Comparison of ENCODE assay signal across 10 cellular contexts in the genomic region with DNA sequence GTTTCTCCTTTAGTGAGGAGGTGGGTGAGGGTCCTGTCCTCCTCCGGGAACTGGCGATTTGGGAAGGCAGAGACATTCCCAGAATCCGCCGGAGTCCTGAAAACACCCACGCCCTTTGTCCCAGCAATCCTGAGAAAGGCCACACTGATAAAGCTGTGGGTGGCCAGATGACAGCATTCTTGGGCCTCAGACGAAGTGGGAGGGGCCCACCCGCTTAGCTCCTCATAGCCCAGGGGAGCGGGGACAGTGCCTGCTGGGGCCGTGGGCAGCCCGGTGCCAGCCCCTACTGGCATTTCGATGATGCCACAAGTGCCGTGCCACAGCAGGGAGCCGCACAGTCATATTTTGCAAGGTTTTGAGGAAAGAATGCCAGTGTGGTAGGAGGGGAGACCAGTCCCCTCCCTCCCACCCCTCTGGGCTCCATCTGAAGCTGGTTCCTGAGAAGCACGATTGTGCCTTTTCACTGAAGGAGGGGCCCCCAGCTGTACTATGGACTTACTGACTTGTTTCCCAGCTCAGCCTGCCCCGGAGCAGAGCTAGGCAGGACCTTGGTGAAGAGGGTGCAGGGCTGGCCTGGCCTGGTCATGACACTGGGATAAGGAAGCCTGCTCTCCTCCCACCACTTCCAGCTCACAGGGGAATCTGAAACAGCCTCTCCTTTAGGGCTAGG. TPM values are rescaled to one million over a fixed set of nuclear protein-coding genes. Genes with fewer than 3 reads are reported as not detected.
DNase-seq lines count a peak whose midpoint lies in the region; ATAC-seq, FAIRE-seq and TF ChIP-seq lines count a peak whose summit lies in the region.
"Had no signal": no experiment of that assay in that cellular context is flagged by ENCODE, and none has a peak within 500 bp of the region (broad histone marks: within the 10 kb centered on the region; RNA-seq: fewer than 3 reads in every experiment).

No MANE protein-coding gene starts in this region.

- no peak for FAIRE-seq in GM12892 (lab: Jason Lieb, UNC)

- H3K9me3 ChIP-seq in WERI-Rb-1 (ENCODE audit: severe bottlenecking), result no peaks in the 10 kb centered on the region
- no peaks in the 10 kb centered on the region for H3K9me3 ChIP-seq in right cardiac atrium (ENCODE audit: control insufficient read depth, low read length)
- H3K9me3 ChIP-seq: BLaER1 had no signal

- no peaks in the 10 kb centered on the region for H3K36me3 ChIP-seq in WERI-Rb-1
- H3K36me3 ChIP-seq: BLaER1 had no signal

- DNase-seq in CD1c-positive myeloid dendritic cell (ENCODE audit: extremely low spot score) (peak; percentile 54), WERI-Rb-1 (peak; percentile 36), right cardiac atrium (peak; percentile 85 to 89 (median 86)), posterior cingulate gyrus (peak in 9 of 10 donors; percentile 32 to 93 (median 57)), OCI-M2 (lab: John Stamatoyannopoulos, UW; ENCODE audit: unreplicated experiment) (no peak), NCI-H1694 (lab: John Stamatoyannopoulos, UW) (no peak), KBM-7 (no peak), GM12892 (ENCODE audit: insufficient read length) (no peak)

- H3K4me3 ChIP-seq in WERI-Rb-1 (ENCODE audit: low read depth, low read length) (no peak overlapping the region), right cardiac atrium (ENCODE audit: low read length) (no peak overlapping the region)
- H3K4me3 ChIP-seq: BLaER1 had no signal

- no peak for TF ChIP-seq CTCF in WERI-Rb-1 (IDR thresholded peaks at IDR 0.05; ENCODE audit: low read depth, low read length)

- peak; percentile 90 to 94 for ATAC-seq in right cardiac atrium
- ATAC-seq: activated CD4-positive, CD25-positive, alpha-beta regulatory T cell treated with anti-CD3 and anti-CD28 coated beads, Interleukin-2, amount 50 U/mL, for 24 hours had no signal

- no peak for TF ChIP-seq POLR2A in GM12892 (IDR thresholded peaks at IDR 0.05; ENCODE audit: low read depth, low read length)

- WGBS in right cardiac atrium, result 33% methylated on average over 15 of the region's 15 CpGs

- H3K27me3 ChIP-seq in WERI-Rb-1 (ENCODE audit: insufficient read depth, low read depth, severe bottlenecking) (no peaks in the 10 kb centered on the region), right cardiac atrium (ENCODE audit: control insufficient read depth, insufficient read depth) (no peaks in the 10 kb centered on the region)
- H3K27me3 ChIP-seq: BLaER1 had no signal

- H3K27ac ChIP-seq in WERI-Rb-1 (peak overlapping the region; percentile 31), right cardiac atrium (ENCODE audit: low read length) (peak overlapping the region; percentile 43)
- H3K27ac ChIP-seq: BLaER1 had no signal

- in situ Hi-C loops in KBM-7 (cut with MboI; ENCODE audit: low pct_unique_long_range_greater_than_20kb, low sequenced_read_pairs), result loop anchor here (25.0 kb wide), 1 partner anchor 291 kb away; a partner anchor contains a TSS

- H3K4me1 ChIP-seq in right cardiac atrium (ENCODE audit: control insufficient read depth, insufficient read depth, low read length), result peaks cover 9% of the 10 kb centered on the region

- intact Hi-C loops in right cardiac atrium (cut with DNase I), result no loop called here
- intact Hi-C loops in posterior cingulate gyrus (cut with DNase I), result no loop called here

RNA-seq across cellular contexts. Expression of a gene that starts 20.9 kb away (rescaled TPM):
- total RNA-seq in right cardiac atrium, result 100 to 1,000 TPM; 295 to 331 (median 321) TPM
- 228 TPM for polyA plus RNA-seq in right cardiac atrium
- polyA plus RNA-seq in GM12892 (2012; ENCODE audit: missing spikeins), result 53.9 TPM

RNA-seq across cellular contexts. Expression of a gene that starts 49.4 kb away (rescaled TPM):
- not detected for total RNA-seq in right cardiac atrium
- not detected for polyA plus RNA-seq in right cardiac atrium
- polyA plus RNA-seq in GM12892 (2012; ENCODE audit: missing spikeins), result 141 TPM

Comparison
In these comparisons a context has a peak if more than half of its experiments do, and no peak if none do; other contexts are left out.
1. DNase-seq: peak in CD1c-positive myeloid dendritic cell (single experiment), WERI-Rb-1 (single experiment), right cardiac atrium (3 of 3) and posterior cingulate gyrus (9 of 10); none in OCI-M2 (single experiment), NCI-H1694 (single experiment), KBM-7 (single experiment) and GM12892 (single experiment).